Comparison of ENCODE assay signal across 8 cellular contexts in genomic region chr22:49970528-49971231, GRCh38. TPM values are rescaled to one million over a fixed set of nuclear protein-coding genes. Genes with fewer than 3 reads are reported as not detected.
DNase-seq lines count a peak whose midpoint lies in the region; ATAC-seq and TF ChIP-seq lines count a peak whose summit lies in the region.

No MANE protein-coding gene starts in this region.

- H3K9me3 ChIP-seq in adrenal gland (replicated peaks in 1 of 3) (no peaks in the 10 kb centered on the region), transverse colon (no peaks in the 10 kb centered on the region)

- H3K36me3 ChIP-seq in adrenal gland (replicated peaks in 1 of 2) = no peaks in the 10 kb centered on the region
- H3K36me3 ChIP-seq in transverse colon = no peaks in the 10 kb centered on the region

- ATAC-seq in GM21825 (IDR thresholded peaks at IDR 0.05; ENCODE audit: unreplicated experiment) = peak; percentile 53
- peak; percentile 83 to 90 for ATAC-seq in left cardiac atrium

- peak; percentile 88 for TF ChIP-seq EP300 in transverse colon (IDR thresholded peaks at IDR 0.05; ENCODE audit: low read depth)

- H3K4me1 ChIP-seq in adrenal gland (replicated peaks in 1 of 2) (peaks cover 47 to 56% of the 10 kb centered on the region in 2 donors), transverse colon (peaks cover 26 to 43% (median 41%) of the 10 kb centered on the region in 4 donors)

- H3K4me3 ChIP-seq in adrenal gland = peak overlapping the region in 2 of 4 donors; percentile 26 to 53
- H3K4me3 ChIP-seq in transverse colon = peak overlapping the region; percentile 22 to 55 (median 40)

- TF ChIP-seq POLR2A in adrenal gland (IDR thresholded peaks at IDR 0.05) (peak; percentile 88 to 98), transverse colon (IDR thresholded peaks at IDR 0.05) (peak; percentile 91)

- H3K27me3 ChIP-seq in adrenal gland (no peaks in the 10 kb centered on the region), transverse colon (no peaks in the 10 kb centered on the region)

- H3K27ac ChIP-seq in adrenal gland = peak overlapping the region; percentile 65 to 96 (median 94)
- H3K27ac ChIP-seq in transverse colon = peak overlapping the region; percentile 84 to 92 (median 90)

- in situ Hi-C loops in transverse colon (cut with MboI; ENCODE audit: low pct_ligation_motif_present in 1 of 4, low pct_unique_long_range_greater_than_20kb in 1 of 4, low sequenced_read_pairs in 3 of 4) = loop anchor here in 1 of 4 donors (25.0 kb wide), 1 partner anchor 108 kb away; the partner anchor contains the start of gene ZBED4

- TF ChIP-seq CTCF in adrenal gland (IDR thresholded peaks at IDR 0.05) (no peak), transverse colon (IDR thresholded peaks at IDR 0.05) (no peak)

- DNase-seq in ELR (ENCODE audit: low read depth) = peak; percentile 99
- DNase-seq in LoVo (ENCODE audit: low spot score) = peak; percentile 98
- peak; percentile 93 for DNase-seq in T follicular helper cell (ENCODE audit: low read depth)
- peak; percentile 96 to 99 (median 99) for DNase-seq in adrenal gland
- peak; percentile 97 for DNase-seq in left cardiac atrium
- DNase-seq in posterior cingulate gyrus = peak; percentile 81 to 99 (median 88)
- DNase-seq in transverse colon = peak; percentile 96

- WGBS in adrenal gland, 4 donors = 6 to 27% (median 13%) methylated on average over 6 to 32 of the region's 32 CpGs
- 9% methylated on average over 25 of the region's 32 CpGs; no CpG with 5 or more reads in 1 of the 2 donors for WGBS in transverse colon (ENCODE audit: low coverage in 1 of 2), 2 donors

- intact Hi-C loops in adrenal gland (cut with DNase I) (no loop called here), left cardiac atrium (cut with DNase I) (loop anchor here in 1 of 2 donors (5.0 kb wide), 1 partner anchor 38 kb away; no protein-coding TSS in a partner anchor), posterior cingulate gyrus (cut with DNase I) (no loop called here), transverse colon (cut with DNase I; ENCODE audit: low total_unique reads) (no loop called here)

RNA-seq across cellular contexts. Expression of gene PIM3, which starts 10.1 kb away (rescaled TPM):
- total RNA-seq in adrenal gland = 10 to 100 TPM; 40.7 to 99.2 (median 58.7) TPM
- 10 to 100 TPM in 2 of 3 donors, 1 to 10 TPM in 1; 7.2 to 70.0 (median 42.0) TPM for polyA plus RNA-seq in adrenal gland
- total RNA-seq in left cardiac atrium = 10 to 100 TPM; 44.1 to 66.8 TPM
- 100 to 1,000 TPM; 115 to 290 (median 147) TPM for total RNA-seq in transverse colon

RNA-seq across cellular contexts. Expression of gene IL17REL, which starts 41.9 kb away (rescaled TPM):
- not detected for total RNA-seq in adrenal gland
- not detected for polyA plus RNA-seq in adrenal gland
- not detected for total RNA-seq in left cardiac atrium
- 1 to 10 TPM in 2 of 4 donors, under 1 TPM in 2; 0.32 to 2.2 (median 1.3) TPM for total RNA-seq in transverse colon

RNA-seq across cellular contexts. Expression of gene CRELD2, which starts 52.2 kb away (rescaled TPM):
- total RNA-seq in adrenal gland (10 to 100 TPM; 24.0 to 63.4 (median 47.0) TPM), left cardiac atrium (10 to 100 TPM; 30.1 to 43.7 TPM), transverse colon (10 to 100 TPM; 31.0 to 37.9 (median 36.4) TPM)
- 10 to 100 TPM; 14.5 to 28.1 (median 23.0) TPM for polyA plus RNA-seq in adrenal gland

RNA-seq across cellular contexts. Expression of gene ALG12, which starts 52.4 kb away (rescaled TPM):
- 10 to 100 TPM; 16.2 to 33.6 (median 24.9) TPM for total RNA-seq in adrenal gland
- polyA plus RNA-seq in adrenal gland = 10 to 100 TPM in 2 of 3 donors, 1 to 10 TPM in 1; 6.4 to 11.6 (median 11.3) TPM
- total RNA-seq in left cardiac atrium = 10 to 100 TPM; 15.3 to 15.9 TPM
- 10 to 100 TPM; 10.1 to 24.4 (median 18.3) TPM for total RNA-seq in transverse colon
